In the genomic region with DNA sequence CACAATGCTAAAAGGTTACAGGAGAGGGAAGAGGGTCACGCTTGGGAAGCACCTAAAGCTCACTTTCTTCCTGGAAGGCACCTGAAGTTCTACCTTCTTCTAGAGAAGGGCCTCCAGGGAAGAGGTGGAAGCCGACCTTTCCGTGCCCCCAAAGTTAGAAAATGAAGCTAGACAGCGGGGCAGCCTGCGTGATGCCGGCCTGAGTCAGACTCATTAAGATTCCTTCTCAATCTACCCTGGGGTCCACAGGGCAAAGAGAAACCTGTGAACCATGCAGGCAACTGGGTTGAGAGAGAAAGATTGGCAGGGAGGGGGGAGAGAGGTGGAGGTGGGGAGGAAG, we compare ENCODE assay signal across 11 cellular contexts. TPM values are rescaled to one million over a fixed set of nuclear protein-coding genes. Genes with fewer than 3 reads are reported as not detected.
DNase-seq lines count a peak whose midpoint lies in the region; FAIRE-seq and TF ChIP-seq lines count a peak whose summit lies in the region.
"Had no signal": no experiment of that assay in that cellular context is flagged by ENCODE, and none has a peak within 500 bp of the region (broad histone marks: within the 10 kb centered on the region; RNA-seq: fewer than 3 reads in every experiment).

No MANE protein-coding gene starts in this region.

- H3K27me3 ChIP-seq in SK-N-SH (ENCODE audit: insufficient read depth) = no peaks in the 10 kb centered on the region

- POLR2A ChIA-PET in SK-N-SH (lab: Yijun Ruan, JAX) = no interaction called here

- H3K4me3 Mint-ChIP-seq in osteocyte (ENCODE audit: unreplicated experiment) = no peak overlapping the region
- H3K4me3 Mint-ChIP-seq: CD8-positive, alpha-beta T cell had no signal

- H3K4me2 ChIP-seq in SK-N-SH = peak overlapping the region; percentile 54

- no peaks in the 10 kb centered on the region for H3K9me3 ChIP-seq in SK-N-SH
- H3K9me3 ChIP-seq: neutrophil had no signal

- H4K20me1 ChIP-seq in SK-N-SH (ENCODE audit: insufficient read depth) = no peaks in the 10 kb centered on the region

- no peaks in the 10 kb centered on the region for H3K36me3 Mint-ChIP-seq in osteocyte (ENCODE audit: unreplicated experiment)

- no peak for TF ChIP-seq CTCF in SK-N-SH (IDR thresholded peaks at IDR 0.05)
- no peak for TF ChIP-seq CTCF in osteocyte (IDR thresholded peaks at IDR 0.05)

- no peak overlapping the region for H3K4me3 ChIP-seq in SK-N-SH (ENCODE audit: low read depth in 2 of 2, low read length in 1 of 2)

- no peak overlapping the region for H2AFZ ChIP-seq in SK-N-SH (ENCODE audit: low read depth)

- DNase-seq in AG08395 (ENCODE audit: low spot score) (peak; percentile 47), GM12892 (ENCODE audit: insufficient read length) (no peak), SK-N-SH (no peak), kidney tubule cell (ENCODE audit: low spot score) (peak; percentile 93), Ammon's horn (ENCODE audit: low spot score) (no peak), DMS79 treated with DMSO at 0.1 percent for 48 hours (lab: John Stamatoyannopoulos, UW) (no peak), osteocyte (ENCODE audit: extremely low spot score, unreplicated experiment) (no peak)
- DNase-seq in activated CD4-positive, alpha-beta T cell treated with anti-CD3 and anti-CD28 coated beads, Interleukin-2, amount 50 U/mL, for 1 hour = no peak
- DNase-seq: CD8-positive, alpha-beta T cell; NCI-H2029 treated with DMSO at 0.1 percent for 48 hours had no signal

- peaks cover 5% of the 10 kb centered on the region for H3K27me3 Mint-ChIP-seq in osteocyte (ENCODE audit: unreplicated experiment)

- no peak overlapping the region for H3K27ac Mint-ChIP-seq in osteocyte (ENCODE audit: unreplicated experiment)
- H3K27ac Mint-ChIP-seq: CD8-positive, alpha-beta T cell had no signal

- H3K4me1 ChIP-seq in SK-N-SH (ENCODE audit: control insufficient read depth in 1 of 2, insufficient read depth in 2 of 2, low read depth in 1 of 2, low read length in 1 of 2) = peaks cover 11 to 19% of the 10 kb centered on the region in 2 experiments

- H3K27ac ChIP-seq in SK-N-SH (ENCODE audit: low read depth in 2 of 2, low read length in 1 of 2) = peak overlapping the region in 1 of 2 experiments; percentile 29; a peak in 1 of 4 replicates
- H3K27ac ChIP-seq: neutrophil had no signal

- no peaks in the 10 kb centered on the region for H3K9me2 ChIP-seq in SK-N-SH

- no peak for FAIRE-seq in GM12892 (lab: Jason Lieb, UNC)

- TF ChIP-seq POLR2A in GM12892 (IDR thresholded peaks at IDR 0.05; ENCODE audit: low read depth, low read length) = peak; percentile 75; the same call in 1 of the 2 replicates

- CTCF ChIA-PET in SK-N-SH (lab: Yijun Ruan, JAX) = interaction anchor here (0.8 to 2.9 kb wide), 7 partner anchors 12 to 942 kb away, joined by 3 to 16 read pairs (median 6); no protein-coding TSS in a partner anchor

- peaks cover 22% of the 10 kb centered on the region for H3K4me1 Mint-ChIP-seq in osteocyte (ENCODE audit: unreplicated experiment)

- WGBS in SK-N-SH (ENCODE audit: low lambda C conversion rate) = 27% methylated on average over 6 of the region's 6 CpGs

- no peaks in the 10 kb centered on the region for H3K9me3 Mint-ChIP-seq in osteocyte (ENCODE audit: unreplicated experiment)
- H3K9me3 Mint-ChIP-seq: CD8-positive, alpha-beta T cell had no signal

- no peaks in the 10 kb centered on the region for H3K79me2 ChIP-seq in SK-N-SH (ENCODE audit: insufficient read depth)

- peaks cover 3% of the 10 kb centered on the region for H3F3A ChIP-seq in SK-N-SH (replicated peaks; ENCODE audit: insufficient read depth)

- H3K9ac ChIP-seq in SK-N-SH = no peak overlapping the region; the same call in 1 of the 2 replicates

- H3K36me3 ChIP-seq in SK-N-SH (replicated peaks in 1 of 2; ENCODE audit: control insufficient read depth in 1 of 2, insufficient read depth in 2 of 2, low read length in 1 of 2) = no peaks in the 10 kb centered on the region
- H3K36me3 ChIP-seq: neutrophil had no signal

- no peak for TF ChIP-seq EP300 in SK-N-SH (IDR thresholded peaks at IDR 0.05; ENCODE audit: borderline replicate concordance in 1 of 2, low read depth in 1 of 2, low read length in 1 of 2)

- TF ChIP-seq RAD21 in SK-N-SH (IDR thresholded peaks at IDR 0.05; ENCODE audit: low read length) = no peak

TF ChIP-seq in SK-N-SH, 30 proteins besides CTCF, POLR2A, EP300 and RAD21:
- no peak for TF ChIP-seq EZH2phosphoT487 (IDR thresholded peaks at IDR 0.05; ENCODE audit: borderline replicate concordance, low read depth)
- peak; percentile 79; the same call in 1 of the 2 replicates for TF ChIP-seq RXRA (IDR thresholded peaks at IDR 0.05; ENCODE audit: borderline replicate concordance, low read depth)
- peak; percentile 53; the same call in 1 of the 2 replicates for TF ChIP-seq FOSL2 (IDR thresholded peaks at IDR 0.05; ENCODE audit: borderline replicate concordance, low read depth)
- no peak for TF ChIP-seq ELF1 (IDR thresholded peaks at IDR 0.05)
- no peak for TF ChIP-seq JUND (IDR thresholded peaks at IDR 0.05)
- no peak for TF ChIP-seq NRF1 (IDR thresholded peaks at IDR 0.05; ENCODE audit: low read depth, low read length)
- no peak for TF ChIP-seq RFX5 (IDR thresholded peaks at IDR 0.05; ENCODE audit: low read length)
- TF ChIP-seq MEF2A (IDR thresholded peaks at IDR 0.05; ENCODE audit: borderline replicate concordance, low read depth) = no peak
- TF ChIP-seq, protein P1, sequence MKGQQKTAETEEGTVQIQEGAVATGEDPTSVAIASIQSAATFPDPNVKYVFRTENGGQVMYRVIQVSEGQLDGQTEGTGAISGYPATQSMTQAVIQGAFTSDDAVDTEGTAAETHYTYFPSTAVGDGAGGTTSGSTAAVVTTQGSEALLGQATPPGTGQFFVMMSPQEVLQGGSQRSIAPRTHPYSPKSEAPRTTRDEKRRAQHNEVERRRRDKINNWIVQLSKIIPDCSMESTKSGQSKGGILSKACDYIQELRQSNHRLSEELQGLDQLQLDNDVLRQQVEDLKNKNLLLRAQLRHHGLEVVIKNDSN (IDR thresholded peaks at IDR 0.05; ENCODE audit: borderline replicate concordance, low read depth) = no peak
- TF ChIP-seq, protein P2, sequence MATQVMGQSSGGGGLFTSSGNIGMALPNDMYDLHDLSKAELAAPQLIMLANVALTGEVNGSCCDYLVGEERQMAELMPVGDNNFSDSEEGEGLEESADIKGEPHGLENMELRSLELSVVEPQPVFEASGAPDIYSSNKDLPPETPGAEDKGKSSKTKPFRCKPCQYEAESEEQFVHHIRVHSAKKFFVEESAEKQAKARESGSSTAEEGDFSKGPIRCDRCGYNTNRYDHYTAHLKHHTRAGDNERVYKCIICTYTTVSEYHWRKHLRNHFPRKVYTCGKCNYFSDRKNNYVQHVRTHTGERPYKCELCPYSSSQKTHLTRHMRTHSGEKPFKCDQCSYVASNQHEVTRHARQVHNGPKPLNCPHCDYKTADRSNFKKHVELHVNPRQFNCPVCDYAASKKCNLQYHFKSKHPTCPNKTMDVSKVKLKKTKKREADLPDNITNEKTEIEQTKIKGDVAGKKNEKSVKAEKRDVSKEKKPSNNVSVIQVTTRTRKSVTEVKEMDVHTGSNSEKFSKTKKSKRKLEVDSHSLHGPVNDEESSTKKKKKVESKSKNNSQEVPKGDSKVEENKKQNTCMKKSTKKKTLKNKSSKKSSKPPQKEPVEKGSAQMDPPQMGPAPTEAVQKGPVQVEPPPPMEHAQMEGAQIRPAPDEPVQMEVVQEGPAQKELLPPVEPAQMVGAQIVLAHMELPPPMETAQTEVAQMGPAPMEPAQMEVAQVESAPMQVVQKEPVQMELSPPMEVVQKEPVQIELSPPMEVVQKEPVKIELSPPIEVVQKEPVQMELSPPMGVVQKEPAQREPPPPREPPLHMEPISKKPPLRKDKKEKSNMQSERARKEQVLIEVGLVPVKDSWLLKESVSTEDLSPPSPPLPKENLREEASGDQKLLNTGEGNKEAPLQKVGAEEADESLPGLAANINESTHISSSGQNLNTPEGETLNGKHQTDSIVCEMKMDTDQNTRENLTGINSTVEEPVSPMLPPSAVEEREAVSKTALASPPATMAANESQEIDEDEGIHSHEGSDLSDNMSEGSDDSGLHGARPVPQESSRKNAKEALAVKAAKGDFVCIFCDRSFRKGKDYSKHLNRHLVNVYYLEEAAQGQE (IDR thresholded peaks at IDR 0.05; ENCODE audit: low read depth, low read length) = no peak
- TF ChIP-seq YY1 (IDR thresholded peaks at IDR 0.05; ENCODE audit: low read depth) = no peak
- no peak for TF ChIP-seq CHD2 (IDR thresholded peaks at IDR 0.05; ENCODE audit: low read length, partially characterized antibody)
- peak; percentile 34; the same call in 1 of the 2 replicates for TF ChIP-seq TCF12 (IDR thresholded peaks at IDR 0.05)
- TF ChIP-seq RCOR1 (IDR thresholded peaks at IDR 0.05; ENCODE audit: low read length) = no peak
- no peak for TF ChIP-seq NFIC (IDR thresholded peaks at IDR 0.05; ENCODE audit: borderline replicate concordance)
- no peak for TF ChIP-seq TAF1 (IDR thresholded peaks at IDR 0.05; ENCODE audit: borderline replicate concordance, low read depth, low read length)
- TF ChIP-seq TEAD4 (IDR thresholded peaks at IDR 0.05; ENCODE audit: borderline replicate concordance, insufficient read depth) = no peak
- TF ChIP-seq, protein P3, sequence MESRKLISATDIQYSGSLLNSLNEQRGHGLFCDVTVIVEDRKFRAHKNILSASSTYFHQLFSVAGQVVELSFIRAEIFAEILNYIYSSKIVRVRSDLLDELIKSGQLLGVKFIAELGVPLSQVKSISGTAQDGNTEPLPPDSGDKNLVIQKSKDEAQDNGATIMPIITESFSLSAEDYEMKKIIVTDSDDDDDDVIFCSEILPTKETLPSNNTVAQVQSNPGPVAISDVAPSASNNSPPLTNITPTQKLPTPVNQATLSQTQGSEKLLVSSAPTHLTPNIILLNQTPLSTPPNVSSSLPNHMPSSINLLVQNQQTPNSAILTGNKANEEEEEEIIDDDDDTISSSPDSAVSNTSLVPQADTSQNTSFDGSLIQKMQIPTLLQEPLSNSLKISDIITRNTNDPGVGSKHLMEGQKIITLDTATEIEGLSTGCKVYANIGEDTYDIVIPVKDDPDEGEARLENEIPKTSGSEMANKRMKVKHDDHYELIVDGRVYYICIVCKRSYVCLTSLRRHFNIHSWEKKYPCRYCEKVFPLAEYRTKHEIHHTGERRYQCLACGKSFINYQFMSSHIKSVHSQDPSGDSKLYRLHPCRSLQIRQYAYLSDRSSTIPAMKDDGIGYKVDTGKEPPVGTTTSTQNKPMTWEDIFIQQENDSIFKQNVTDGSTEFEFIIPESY (IDR thresholded peaks at IDR 0.05; ENCODE audit: borderline replicate concordance, low read depth) = no peak

RNA-seq across cellular contexts. Expression of a gene that starts 54.8 kb away (rescaled TPM):
- 128 TPM for polyA plus RNA-seq in GM12892 (2012; ENCODE audit: missing spikeins)
- 49.1 and 63.2 TPM in 2 replicates for polyA plus RNA-seq in SK-N-SH (2012; rRNA removed)
- 50.1 and 62.9 TPM in 2 replicates for polyA plus RNA-seq in SK-N-SH (2012; cell fraction: cytosol; rRNA removed)
- 17.7 and 37.0 TPM in 2 replicates for polyA plus RNA-seq in SK-N-SH (2012; cell fraction: nucleus; rRNA removed)
- total RNA-seq in osteocyte = 22.7 and 23.0 TPM in 2 replicates

Comparison
In these comparisons a context has a peak if more than half of its experiments do, and no peak if none do; other contexts are left out.
1. DNase-seq: peak in AG08395 (single experiment) and kidney tubule cell (single experiment); none in GM12892 (single experiment), SK-N-SH (single experiment), Ammon's horn (single experiment), DMS79 treated with DMSO at 0.1 percent for 48 hours (single experiment), osteocyte (single experiment) and activated CD4-positive, alpha-beta T cell treated with anti-CD3 and anti-CD28 coated beads, Interleukin-2, amount 50 U/mL, for 1 hour (single experiment).